Comparison of ENCODE assay signal across 26 cellular contexts in the genomic region with DNA sequence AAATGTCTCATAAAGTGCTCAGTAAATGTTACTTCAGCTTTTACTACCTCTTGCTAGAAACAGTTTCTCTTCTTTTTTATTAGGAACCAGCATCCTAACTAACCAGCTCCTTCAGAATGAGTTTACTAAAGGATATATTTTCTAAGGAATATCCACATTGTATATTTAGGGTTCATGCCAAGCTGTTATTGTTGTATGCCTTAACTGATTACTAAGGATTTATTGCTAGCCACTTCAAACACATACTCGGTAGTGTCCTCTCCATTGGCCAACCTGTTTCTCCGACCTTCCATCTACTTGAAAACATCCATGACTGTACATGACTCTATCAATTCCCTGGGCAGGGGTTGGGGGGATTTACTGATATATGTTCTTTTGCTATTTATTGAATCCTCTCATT.
DNase-seq lines count a peak whose midpoint lies in the region; ATAC-seq, FAIRE-seq and TF ChIP-seq lines count a peak whose summit lies in the region.
"Had no signal": no experiment of that assay in that cellular context is flagged by ENCODE, and none has a peak within 500 bp of the region (broad histone marks: within the 10 kb centered on the region; RNA-seq: fewer than 3 reads in every experiment).

No MANE protein-coding gene starts in this region.

- no peaks in the 10 kb centered on the region for H3K36me3 Mint-ChIP-seq in activated naive CD8-positive, alpha-beta T cell treated with anti-CD3 and anti-CD28 coated beads for 36 hours
- no peaks in the 10 kb centered on the region for H3K36me3 Mint-ChIP-seq in T-cell
- H3K36me3 Mint-ChIP-seq: CD14-positive monocyte; CD4-positive, alpha-beta memory T cell; CD4-positive, CD25-positive, alpha-beta regulatory T cell; CD8-positive, alpha-beta memory T cell had no signal

- TF ChIP-seq EP300 in HepG2 (IDR thresholded peaks at IDR 0.05; ENCODE audit: low read depth in 2 of 2, low read length in 2 of 2) (no peak), HepG2 (CRISPR knock-in tag; IDR thresholded peaks at IDR 0.05; ENCODE audit: borderline replicate concordance) (no peak)

- ATAC-seq in PC-3 (peak; percentile 54; the same call in 1 of the 2 replicates), left colon (peak; percentile 83), T-cell (replicated peaks in 1 of 4) (no peak), HepG2 (no peak)
- ATAC-seq: GM12878 had no signal

- H3K9ac ChIP-seq in PC-3 (ENCODE audit: low read length) (no peak overlapping the region), HepG2 (ENCODE audit: insufficient read depth, low read depth, low read length) (no peak overlapping the region)
- H3K9ac ChIP-seq: BLaER1 had no signal

- no peak overlapping the region for H3K4me3 Mint-ChIP-seq in activated naive CD8-positive, alpha-beta T cell treated with anti-CD3 and anti-CD28 coated beads for 36 hours
- no peak overlapping the region for H3K4me3 Mint-ChIP-seq in T-cell
- H3K4me3 Mint-ChIP-seq: CD14-positive monocyte; CD4-positive, alpha-beta memory T cell; CD4-positive, CD25-positive, alpha-beta regulatory T cell; CD8-positive, alpha-beta memory T cell had no signal

- intact Hi-C loops in PC-3 (cut with micrococcal nuclease), result no loop called here
- intact Hi-C loops in left colon (cut with DNase I, micrococcal nuclease), result no loop called here
- intact Hi-C loops in HepG2 (cut with micrococcal nuclease; ENCODE audit: unreplicated experiment), result no loop called here

- H3K9me3 ChIP-seq in PC-3 (ENCODE audit: low read length) (no peaks in the 10 kb centered on the region), HepG2 (ENCODE audit: low read length) (peaks cover 74% of the 10 kb centered on the region)
- H3K9me3 ChIP-seq: BE2C, BLaER1 had no signal

- no peak for FAIRE-seq in HepG2 (lab: Jason Lieb, UNC)
- FAIRE-seq: A204.1, GM12878, GM12892, GM18507 had no signal

- H3K27me3 ChIP-seq in PC-3 (ENCODE audit: low read length), result no peaks in the 10 kb centered on the region
- H3K27me3 ChIP-seq in HepG2 (ENCODE audit: control insufficient read depth in 1 of 2, insufficient read depth in 2 of 2, low read length in 2 of 2), result no peaks in the 10 kb centered on the region
- H3K27me3 ChIP-seq: BE2C, BLaER1 had no signal

- no peak for TF ChIP-seq CTCF in PC-3 (conservative IDR thresholded peaks at IDR 0.05; ENCODE audit: low read depth, low read length)
- TF ChIP-seq CTCF in HepG2 (CRISPR knock-in tag; IDR thresholded peaks at IDR 0.05), result no peak

- no peak for TF ChIP-seq POLR2A in HepG2 (IDR thresholded peaks at IDR 0.05; ENCODE audit: insufficient read depth in 1 of 2, low read depth in 2 of 2, low read length in 2 of 2)

- no peak overlapping the region for H3K27ac Mint-ChIP-seq in activated naive CD8-positive, alpha-beta T cell treated with anti-CD3 and anti-CD28 coated beads for 36 hours
- no peak overlapping the region for H3K27ac Mint-ChIP-seq in T-cell
- H3K27ac Mint-ChIP-seq: CD14-positive monocyte; CD4-positive, alpha-beta memory T cell; CD4-positive, CD25-positive, alpha-beta regulatory T cell; CD8-positive, alpha-beta memory T cell had no signal

- no peaks in the 10 kb centered on the region for H3K79me2 ChIP-seq in PC-3 (ENCODE audit: low read length)
- no peaks in the 10 kb centered on the region for H3K79me2 ChIP-seq in HepG2 (ENCODE audit: insufficient read depth, low read length)

- H3K36me3 ChIP-seq in PC-3 (ENCODE audit: low read depth, low read length), result no peaks in the 10 kb centered on the region
- H3K36me3 ChIP-seq in HepG2 (replicated peaks in 1 of 2; ENCODE audit: control insufficient read depth in 1 of 2, insufficient read depth in 2 of 2, low read length in 2 of 2), result no peaks in the 10 kb centered on the region
- H3K36me3 ChIP-seq: BE2C, BLaER1 had no signal

- no peak overlapping the region for H2AFZ ChIP-seq in PC-3 (ENCODE audit: low read length)
- H2AFZ ChIP-seq in HepG2 (ENCODE audit: low read length), result no peak overlapping the region

- H4K20me1 ChIP-seq in PC-3 (ENCODE audit: low read length) (no peaks in the 10 kb centered on the region), HepG2 (ENCODE audit: insufficient read depth, low read length) (no peaks in the 10 kb centered on the region)
- H4K20me1 ChIP-seq: BLaER1 had no signal

- peaks cover 9% of the 10 kb centered on the region for H3K9me3 Mint-ChIP-seq in activated naive CD8-positive, alpha-beta T cell treated with anti-CD3 and anti-CD28 coated beads for 36 hours
- peaks cover 4 to 9% (median 6%) of the 10 kb centered on the region in 3 donors for H3K9me3 Mint-ChIP-seq in T-cell

- no peaks in the 10 kb centered on the region for H3F3A ChIP-seq in PC-3 (ENCODE audit: low read length, unreplicated experiment)

- H3K27ac ChIP-seq in PC-3 (ENCODE audit: low read length) (no peak overlapping the region), HepG2 (ENCODE audit: extremely low read length, insufficient read depth, low read length) (no peak overlapping the region)
- H3K27ac ChIP-seq: BLaER1 had no signal

- 3% methylated on average over 2 of the region's 2 CpGs for WGBS in HepG2 (ENCODE audit: low lambda C conversion rate)

- CTCF ChIA-PET in PC-3 (lab: Charles Lee), result no interaction called here
- CTCF ChIA-PET in T-cell (lab: Charles Lee), result no interaction called here
- CTCF ChIA-PET in HepG2 (lab: Yijun Ruan, JAX; ENCODE audit: low intra/inter-chr PET ratio, low total read pairs), result no interaction called here

- 0 out of 2 replicates have a peak, but pooled peaks cover 5% of the 10 kb centered on the region for H3K4me1 ChIP-seq in PC-3 (ENCODE audit: insufficient read depth, low read length)
- no peaks in the 10 kb centered on the region for H3K4me1 ChIP-seq in HepG2 (ENCODE audit: insufficient read depth, low read length)
- H3K4me1 ChIP-seq: BE2C, BLaER1 had no signal

- H3K27me3 Mint-ChIP-seq in activated naive CD8-positive, alpha-beta T cell treated with anti-CD3 and anti-CD28 coated beads for 36 hours, result no peaks in the 10 kb centered on the region
- H3K27me3 Mint-ChIP-seq in T-cell, result no peaks in the 10 kb centered on the region
- H3K27me3 Mint-ChIP-seq: CD4-positive, alpha-beta memory T cell; CD4-positive, CD25-positive, alpha-beta regulatory T cell; CD8-positive, alpha-beta memory T cell had no signal

- H3K4me3 ChIP-seq in PC-3 (ENCODE audit: low read length) (no peak overlapping the region), HepG2 (replicated peaks in 1 of 3; ENCODE audit: insufficient read depth in 1 of 3, low read depth in 2 of 3, low read length in 3 of 3) (no peak overlapping the region)
- H3K4me3 ChIP-seq: BLaER1, GM12878 had no signal

- H3K4me1 Mint-ChIP-seq in activated naive CD8-positive, alpha-beta T cell treated with anti-CD3 and anti-CD28 coated beads for 36 hours, result no peaks in the 10 kb centered on the region
- H3K4me1 Mint-ChIP-seq in T-cell, result no peaks in the 10 kb centered on the region
- H3K4me1 Mint-ChIP-seq: CD14-positive monocyte; CD4-positive, alpha-beta memory T cell; CD4-positive, CD25-positive, alpha-beta regulatory T cell; CD8-positive, alpha-beta memory T cell had no signal

- H3K4me2 ChIP-seq in PC-3 (ENCODE audit: low read length) (no peak overlapping the region), HepG2 (ENCODE audit: low read depth, low read length) (no peak overlapping the region)
- H3K4me2 ChIP-seq: BLaER1 had no signal

- in situ Hi-C loops in HepG2 (cut with HindIII; ENCODE audit: extremely low pct_ligation_motif_present, low pct_unique_long_range_greater_than_20kb), result no loop called here

- POLR2A ChIA-PET in PC-3 (lab: Charles Lee; ENCODE audit: unreplicated experiment) (no interaction called here), T-cell (lab: Charles Lee) (no interaction called here), HepG2 (lab: Yijun Ruan, JAX) (no interaction called here)

- peak; percentile 22 for DNase-seq in PC-3
- no peak for DNase-seq in left colon
- DNase-seq in activated naive CD8-positive, alpha-beta T cell treated with anti-CD3 and anti-CD28 coated beads for 36 hours, result no peak
- DNase-seq in T-cell, result no peak
- no peak for DNase-seq in HepG2 (ENCODE audit: low spot score)
- DNase-seq: 8988T; ACHN; BE2C; C1 segment of cervical spinal cord; CD4-positive, alpha-beta memory T cell; CD4-positive, CD25-positive, alpha-beta regulatory T cell; CD8-positive, alpha-beta memory T cell; COR-L47; DMS 273 treated with DMSO at 0.1 percent for 48 hours; DMS153; DMS53; DMS79; DND-41; EL; GDM1 had no signal

- TF ChIP-seq RAD21 in HepG2 (CRISPR knock-in tag; IDR thresholded peaks at IDR 0.05), result no peak

- BruUV-seq in PC-3 (replicated peaks; lab: Mats Ljungman, UMichigan) (no TSS peak), HepG2 (replicated peaks; lab: Mats Ljungman, UMichigan) (no TSS peak)

- H3K9me2 ChIP-seq in PC-3 (replicated peaks; ENCODE audit: low read length), result no peaks in the 10 kb centered on the region

TF ChIP-seq in HepG2, 621 proteins besides CTCF, POLR2A, EP300 and RAD21 (continues in another document):
- TF ChIP-seq, protein P1, sequence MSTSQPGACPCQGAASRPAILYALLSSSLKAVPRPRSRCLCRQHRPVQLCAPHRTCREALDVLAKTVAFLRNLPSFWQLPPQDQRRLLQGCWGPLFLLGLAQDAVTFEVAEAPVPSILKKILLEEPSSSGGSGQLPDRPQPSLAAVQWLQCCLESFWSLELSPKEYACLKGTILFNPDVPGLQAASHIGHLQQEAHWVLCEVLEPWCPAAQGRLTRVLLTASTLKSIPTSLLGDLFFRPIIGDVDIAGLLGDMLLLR (CRISPR knock-in tag; IDR thresholded peaks at IDR 0.05), result no peak
- TF ChIP-seq SRSF4 (IDR thresholded peaks at IDR 0.05; ENCODE audit: low read depth, low read length, poor library complexity, severe bottlenecking) (no peak), NFE2L1 (CRISPR knock-in tag; IDR thresholded peaks at IDR 0.05; ENCODE audit: borderline replicate concordance) (no peak), ZFYVE20 (CRISPR knock-in tag; IDR thresholded peaks at IDR 0.05; ENCODE audit: borderline replicate concordance, low read depth) (no peak), ZNF567 (CRISPR knock-in tag; IDR thresholded peaks at IDR 0.05; ENCODE audit: borderline replicate concordance) (no peak), SP5 (CRISPR knock-in tag; IDR thresholded peaks at IDR 0.05; ENCODE audit: borderline replicate concordance, low read depth) (no peak)
- TF ChIP-seq, protein P2, sequence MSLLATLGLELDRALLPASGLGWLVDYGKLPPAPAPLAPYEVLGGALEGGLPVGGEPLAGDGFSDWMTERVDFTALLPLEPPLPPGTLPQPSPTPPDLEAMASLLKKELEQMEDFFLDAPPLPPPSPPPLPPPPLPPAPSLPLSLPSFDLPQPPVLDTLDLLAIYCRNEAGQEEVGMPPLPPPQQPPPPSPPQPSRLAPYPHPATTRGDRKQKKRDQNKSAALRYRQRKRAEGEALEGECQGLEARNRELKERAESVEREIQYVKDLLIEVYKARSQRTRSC (CRISPR knock-in tag; IDR thresholded peaks at IDR 0.05; ENCODE audit: low read depth), result no peak

Comparison
In these comparisons a context has a peak if more than half of its experiments do, and no peak if none do; other contexts are left out.
1. ATAC-seq: peak in PC-3 (single experiment) and left colon (single experiment); none in T-cell (0 of 4) and HepG2 (single experiment).